ENCODE assay signal across 8 cellular contexts in the genomic region with DNA sequence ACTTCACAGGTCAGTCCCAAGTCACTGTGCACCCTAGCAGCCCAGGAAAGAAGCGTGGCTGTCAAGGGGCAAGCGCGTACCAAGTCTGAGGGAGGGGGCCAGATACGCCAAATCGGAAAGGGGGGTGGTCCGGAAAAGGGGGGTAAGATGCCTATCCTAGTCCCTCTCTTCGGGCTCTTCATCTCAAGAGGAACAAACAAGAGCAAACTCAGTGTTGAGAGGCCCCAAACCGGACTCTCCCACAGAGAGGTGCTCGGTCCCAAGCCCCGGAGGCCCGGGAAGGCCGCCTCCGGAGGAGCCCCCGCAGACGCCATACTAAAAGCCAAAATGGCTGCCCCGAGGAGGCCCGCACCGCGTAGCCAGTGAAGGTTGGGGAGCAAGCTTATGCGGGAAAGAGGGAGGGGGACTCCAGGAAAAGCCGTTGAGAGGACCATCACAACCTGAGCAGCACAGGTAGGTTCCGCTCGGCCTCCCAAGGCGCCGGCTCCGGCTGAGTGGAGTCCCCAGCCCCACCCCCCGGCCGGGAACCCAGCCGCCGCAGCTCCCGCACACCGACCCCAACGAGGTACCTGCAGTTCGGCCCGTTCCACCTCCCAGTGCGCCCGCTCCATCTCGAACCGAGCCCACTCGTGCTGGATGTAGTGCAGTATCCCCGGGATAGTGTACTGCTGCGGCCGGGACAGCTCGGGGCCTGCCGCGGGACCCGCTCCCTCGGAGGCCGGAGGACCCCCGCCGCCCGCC. TPM values are rescaled to one million over a fixed set of nuclear protein-coding genes. Genes with fewer than 3 reads are reported as not detected.
DNase-seq lines count a peak whose midpoint lies in the region; ATAC-seq, FAIRE-seq and TF ChIP-seq lines count a peak whose summit lies in the region.

A gene with protein sequence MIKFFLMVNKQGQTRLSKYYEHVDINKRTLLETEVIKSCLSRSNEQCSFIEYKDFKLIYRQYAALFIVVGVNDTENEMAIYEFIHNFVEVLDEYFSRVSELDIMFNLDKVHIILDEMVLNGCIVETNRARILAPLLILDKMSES (plus strand): TSS at position 315 of the 741 bp plus-strand sequence. CDS start 40,548 bp downstream, outside the sequence.

- H3K4me3 Mint-ChIP-seq in activated naive CD8-positive, alpha-beta T cell treated with anti-CD3 and anti-CD28 coated beads, Interleukin-2, amount 50 U/mL, for 24 hours, result peak within 1 kb of the TSS; percentile 85
- peak within 1 kb of the TSS; percentile 88 for H3K4me3 Mint-ChIP-seq in progenitor cell of endocrine pancreas (ENCODE audit: low read depth)

- H3K27me3 Mint-ChIP-seq in activated naive CD8-positive, alpha-beta T cell treated with anti-CD3 and anti-CD28 coated beads, Interleukin-2, amount 50 U/mL, for 24 hours, result no peaks in the 10 kb centered on the region
- H3K27me3 Mint-ChIP-seq in progenitor cell of endocrine pancreas, result no peaks in the 10 kb centered on the region

- intact Hi-C loops in left cardiac atrium (cut with DNase I) (loop anchor here in 1 of 2 donors (5.0 kb wide), 1 partner anchor 33 kb away; no protein-coding TSS in a partner anchor), uterus (cut with DNase I; ENCODE audit: low total_unique reads) (no loop called here)

- H3K36me3 ChIP-seq in HUES6 (ENCODE audit: control insufficient read depth, insufficient read depth, low read length), result peaks cover 17% of the 10 kb centered on the region
- H3K36me3 ChIP-seq in uterus, result no peaks in the 10 kb centered on the region

- H3K4me3 ChIP-seq in A549 (peak within 1 kb of the TSS; percentile 99), HUES6 (ENCODE audit: low read depth, low read length) (peak within 1 kb of the TSS; percentile 86), uterus (peak within 1 kb of the TSS; percentile 74 to 80)

- H3K36me3 Mint-ChIP-seq in activated naive CD8-positive, alpha-beta T cell treated with anti-CD3 and anti-CD28 coated beads, Interleukin-2, amount 50 U/mL, for 24 hours (ENCODE audit: low read depth), result peaks cover 12% of the 10 kb centered on the region
- peaks cover 11% of the 10 kb centered on the region for H3K36me3 Mint-ChIP-seq in progenitor cell of endocrine pancreas (ENCODE audit: insufficient read depth)

- TF ChIP-seq POLR2A in A549 (IDR thresholded peaks at IDR 0.05; ENCODE audit: low read length) (peak; percentile 36), uterus (IDR thresholded peaks at IDR 0.05) (peak in 1 of 2 donors; percentile 9)

- peak within 1 kb of the TSS; percentile 87 for H3K4me2 ChIP-seq in A549

- no peak for TF ChIP-seq EP300 in A549 (IDR thresholded peaks at IDR 0.05)

- CTCF ChIA-PET in A549 (lab: Yijun Ruan, JAX), result interaction anchor here (0.6 to 1.6 kb wide), 5 partner anchors 13 to 47 kb away, joined by 3 to 5 read pairs (median 4); no protein-coding TSS in a partner anchor

- TF ChIP-seq CTCF in A549 (IDR thresholded peaks at IDR 0.05) (no peak), progenitor cell of endocrine pancreas (IDR thresholded peaks at IDR 0.05; ENCODE audit: unreplicated experiment) (no peak), uterus (IDR thresholded peaks at IDR 0.05) (no peak)

- peaks cover 47% of the 10 kb centered on the region for H3K4me1 ChIP-seq in A549
- H3K4me1 ChIP-seq in HUES6 (ENCODE audit: control insufficient read depth, insufficient read depth, low read length), result no peaks in the 10 kb centered on the region; the same call in 1 of the 2 replicates
- H3K4me1 ChIP-seq in uterus, result peaks cover 0 to 8% of the 10 kb centered on the region in 2 donors

- FAIRE-seq in A549 (lab: Jason Lieb, UNC), result no peak

- no peaks in the 10 kb centered on the region for H3K9me3 Mint-ChIP-seq in activated naive CD8-positive, alpha-beta T cell treated with anti-CD3 and anti-CD28 coated beads, Interleukin-2, amount 50 U/mL, for 24 hours
- H3K9me3 Mint-ChIP-seq in progenitor cell of endocrine pancreas (ENCODE audit: low read depth), result peaks cover 8% of the 10 kb centered on the region

- ATAC-seq in A549 (peak; percentile 62 to 73), GM18867 (IDR thresholded peaks at IDR 0.05; ENCODE audit: unreplicated experiment) (peak; percentile 21), left cardiac atrium (peak; percentile 41 to 42)
- peak; percentile 22 for ATAC-seq in activated naive CD8-positive, alpha-beta T cell treated with anti-CD3 and anti-CD28 coated beads, Interleukin-2, amount 50 U/mL, for 24 hours

- peak within 1 kb of the TSS; percentile 95 for H3K27ac Mint-ChIP-seq in activated naive CD8-positive, alpha-beta T cell treated with anti-CD3 and anti-CD28 coated beads, Interleukin-2, amount 50 U/mL, for 24 hours
- H3K27ac Mint-ChIP-seq in progenitor cell of endocrine pancreas, result peak within 1 kb of the TSS; percentile 98

- POLR2A ChIA-PET in A549 (lab: Yijun Ruan, JAX), result interaction anchor here (1.7 to 1.9 kb wide), 2 partner anchors 183 to 394 kb away, joined by 10 to 13 read pairs; a partner anchor contains a TSS

- H3K27ac ChIP-seq in A549 (peak within 1 kb of the TSS; percentile 99), HUES6 (ENCODE audit: low read depth, low read length) (peak within 1 kb of the TSS; percentile 98), uterus (peak within 1 kb of the TSS; percentile 98 to 99)

- peak within 1 kb of the TSS; percentile 94 for H3K9ac ChIP-seq in HUES6 (ENCODE audit: low read length)

- H3K27me3 ChIP-seq in HUES6 (ENCODE audit: control insufficient read depth, insufficient read depth, low read length), result no peaks in the 10 kb centered on the region
- H3K27me3 ChIP-seq in uterus, result no peaks in the 10 kb centered on the region

- peaks cover 47% of the 10 kb centered on the region for H3K4me1 Mint-ChIP-seq in activated naive CD8-positive, alpha-beta T cell treated with anti-CD3 and anti-CD28 coated beads, Interleukin-2, amount 50 U/mL, for 24 hours
- H3K4me1 Mint-ChIP-seq in progenitor cell of endocrine pancreas (ENCODE audit: low read depth), result peaks cover 30% of the 10 kb centered on the region

- TF ChIP-seq RAD21 in A549 (conservative IDR thresholded peaks at IDR 0.05 in 1 of 2, IDR thresholded peaks at IDR 0.05 in 1 of 2), result no peak

- peak; percentile 25 to 31 for DNase-seq in A549 (ENCODE audit: low read depth in 1 of 2, low spot score in 1 of 2)
- peak; percentile 15 for DNase-seq in SW480 (ENCODE audit: low spot score)
- peak; percentile 62 for DNase-seq in activated naive CD8-positive, alpha-beta T cell treated with anti-CD3 and anti-CD28 coated beads, Interleukin-2, amount 50 U/mL, for 24 hours
- DNase-seq in left cardiac atrium, result peak; percentile 46
- peak; percentile 44 for DNase-seq in progenitor cell of endocrine pancreas (ENCODE audit: low spot score, unreplicated experiment)
- peak; percentile 40 to 52 for DNase-seq in uterus

- no peaks in the 10 kb centered on the region for H3K9me3 ChIP-seq in A549
- no peaks in the 10 kb centered on the region for H3K9me3 ChIP-seq in HUES6 (ENCODE audit: control insufficient read depth, insufficient read depth, low read depth, low read length)
- no peaks in the 10 kb centered on the region for H3K9me3 ChIP-seq in uterus

- WGBS in A549 (ENCODE audit: missing lambda C conversion rate), result 1% methylated on average over 40 of the region's 52 CpGs

TF ChIP-seq in A549, 52 proteins besides CTCF, POLR2A, EP300 and RAD21:
- no peak for TF ChIP-seq MYC (IDR thresholded peaks at IDR 0.05; ENCODE audit: borderline replicate concordance, low read length)
- TF ChIP-seq NPAS2 (CRISPR knock-in tag; IDR thresholded peaks at IDR 0.05; ENCODE audit: borderline replicate concordance), result no peak
- TF ChIP-seq HOXB5 (CRISPR knock-in tag; IDR thresholded peaks at IDR 0.05), result no peak
- TF ChIP-seq FOSL2 (IDR thresholded peaks at IDR 0.05), result no peak
- TF ChIP-seq FOSL2 (CRISPR knock-in tag; IDR thresholded peaks at IDR 0.05), result no peak
- TF ChIP-seq CEBPB (IDR thresholded peaks at IDR 0.05), result no peak
- TF ChIP-seq, protein P1, sequence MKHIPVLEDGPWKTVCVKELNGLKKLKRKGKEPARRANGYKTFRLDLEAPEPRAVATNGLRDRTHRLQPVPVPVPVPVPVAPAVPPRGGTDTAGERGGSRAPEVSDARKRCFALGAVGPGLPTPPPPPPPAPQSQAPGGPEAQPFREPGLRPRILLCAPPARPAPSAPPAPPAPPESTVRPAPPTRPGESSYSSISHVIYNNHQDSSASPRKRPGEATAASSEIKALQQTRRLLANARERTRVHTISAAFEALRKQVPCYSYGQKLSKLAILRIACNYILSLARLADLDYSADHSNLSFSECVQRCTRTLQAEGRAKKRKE (CRISPR knock-in tag; IDR thresholded peaks at IDR 0.05; ENCODE audit: low read depth), result no peak
- TF ChIP-seq, protein P2, sequence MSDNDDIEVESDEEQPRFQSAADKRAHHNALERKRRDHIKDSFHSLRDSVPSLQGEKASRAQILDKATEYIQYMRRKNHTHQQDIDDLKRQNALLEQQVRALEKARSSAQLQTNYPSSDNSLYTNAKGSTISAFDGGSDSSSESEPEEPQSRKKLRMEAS (IDR thresholded peaks at IDR 0.05), result no peak
- TF ChIP-seq GATA3 (IDR thresholded peaks at IDR 0.05; ENCODE audit: borderline replicate concordance), result no peak
- no peak for TF ChIP-seq ZSCAN20 (CRISPR knock-in tag; IDR thresholded peaks at IDR 0.05)

RNA-seq across cellular contexts. Expression of the gene that starts here (rescaled TPM):
- 8.5 and 12.4 TPM in 2 replicates for polyA plus RNA-seq in A549 (2011; rRNA removed)
- polyA plus RNA-seq in A549 (2012; cell fraction: cytosol; rRNA removed), result 2.4 and 2.7 TPM in 2 replicates
- 2.2 and 3.7 TPM in 2 replicates for polyA plus RNA-seq in A549 (2012; cell fraction: nucleus; rRNA removed)
- polyA plus RNA-seq in A549 (2017; fragmentation: RNase III; extraction: RNeasy Plus Mini Kit Qiagen cat#74134 plus additional on column Dnase treatment), result 13.4 to 16.0 TPM (median 14.4 TPM) in 3 replicates
- polyA minus RNA-seq in A549 (2011; rRNA and poly(A)+ RNA removed), result 3.7 and 5.3 TPM in 2 replicates
- total RNA-seq in left cardiac atrium, result 1 to 10 TPM; 6.3 to 7.5 TPM
- 12.0 and 12.9 TPM in 2 replicates for total RNA-seq in progenitor cell of endocrine pancreas
- total RNA-seq in uterus, result 10 to 100 TPM in 2 of 4 donors, 1 to 10 TPM in 2; 2.3 to 30.4 (median 9.9) TPM

Comparison
In these comparisons a context has a peak if more than half of its experiments do, and no peak if none do; other contexts are left out.
1. Peak in every context shown above with its lines: DNase-seq, ATAC-seq, H3K4me3 ChIP-seq and H3K27ac ChIP-seq.